18 cellular contexts compared by ENCODE assay signal in genomic region chr22:37516456-37516855, GRCh38. TPM values are rescaled to one million over a fixed set of nuclear protein-coding genes. Genes with fewer than 3 reads are reported as not detected.
DNase-seq lines count a peak whose midpoint lies in the region; ATAC-seq, FAIRE-seq and TF ChIP-seq lines count a peak whose summit lies in the region.
"Had no signal": no experiment of that assay in that cellular context is flagged by ENCODE, and none has a peak within 500 bp of the region (broad histone marks: within the 10 kb centered on the region; RNA-seq: fewer than 3 reads in every experiment).

No MANE protein-coding gene starts in this region.

- no peaks in the 10 kb centered on the region for H3K9me3 Mint-ChIP-seq in Caco-2 (ENCODE audit: unreplicated experiment)
- H3K9me3 Mint-ChIP-seq in neural crest cell = no peaks in the 10 kb centered on the region
- H3K9me3 Mint-ChIP-seq in nephron progenitor cell = peaks cover 3% of the 10 kb centered on the region
- H3K9me3 Mint-ChIP-seq: CD8-positive, alpha-beta T cell had no signal

- H3K4me1 Mint-ChIP-seq in Caco-2 (ENCODE audit: low read depth, unreplicated experiment) (peaks cover 15% of the 10 kb centered on the region), neural crest cell (peaks cover 32% of the 10 kb centered on the region), nephron progenitor cell (peaks cover 41% of the 10 kb centered on the region)

- no peak overlapping the region for H3K9ac ChIP-seq in K562 (ENCODE audit: insufficient read depth in 1 of 2, low read depth in 2 of 2, low read length in 2 of 2)

- POLR2A ChIA-PET in Caco-2 (lab: Charles Lee) = no interaction called here
- POLR2A ChIA-PET in HEK293 (lab: Yijun Ruan, JAX) = no interaction called here
- POLR2A ChIA-PET in K562 (lab: Yijun Ruan, JAX) = interaction anchor here (0.6 kb wide), 1 partner anchor 45 kb away, joined by 3 read pairs; no protein-coding TSS in a partner anchor

- no peak for FAIRE-seq in K562 (lab: Jason Lieb, UNC)
- FAIRE-seq: A549 had no signal

- TF ChIP-seq RAD21 in K562 (CRISPR knock-in tag; conservative IDR thresholded peaks at IDR 0.05 in 1 of 2, IDR thresholded peaks at IDR 0.05 in 1 of 2) = no peak

- 91% methylated on average over 1 of the region's 1 CpG for WGBS in K562 (ENCODE audit: insufficient coverage, low coverage, missing lambda C conversion rate)

- H3K4me2 ChIP-seq in K562 (ENCODE audit: insufficient read depth, low read length) = no peak overlapping the region
- H3K4me2 ChIP-seq: A549, GM23338 had no signal

- H4K20me1 ChIP-seq in K562 (replicated peaks; ENCODE audit: control insufficient read depth, insufficient read depth, low read length) = no peaks in the 10 kb centered on the region

- no peaks in the 10 kb centered on the region; the same call in 2 of the 3 replicates for H3K79me2 ChIP-seq in K562 (ENCODE audit: control insufficient read depth, insufficient read depth, low read length)

- H3K36me3 Mint-ChIP-seq in Caco-2 (ENCODE audit: insufficient read depth, unreplicated experiment) (peaks cover 30% of the 10 kb centered on the region), neural crest cell (ENCODE audit: low read depth) (no peaks in the 10 kb centered on the region), nephron progenitor cell (ENCODE audit: low read depth) (peaks cover 11% of the 10 kb centered on the region)
- H3K36me3 Mint-ChIP-seq: CD8-positive, alpha-beta T cell had no signal

- H3K27ac Mint-ChIP-seq in Caco-2 (ENCODE audit: unreplicated experiment) (no peak overlapping the region), neural crest cell (ENCODE audit: unreplicated experiment) (no peak overlapping the region), nephron progenitor cell (no peak overlapping the region)
- H3K27ac Mint-ChIP-seq: CD14-positive monocyte; CD8-positive, alpha-beta T cell; GM23338; H9 had no signal

- H3K4me3 Mint-ChIP-seq in Caco-2 (ENCODE audit: unreplicated experiment) = no peak overlapping the region
- peak overlapping the region; percentile 61 for H3K4me3 Mint-ChIP-seq in neural crest cell
- no peak overlapping the region for H3K4me3 Mint-ChIP-seq in nephron progenitor cell
- H3K4me3 Mint-ChIP-seq: CD8-positive, alpha-beta T cell; GM23338; H9 had no signal

- no peak for TF ChIP-seq EP300 in K562 (IDR thresholded peaks at IDR 0.05; ENCODE audit: low read length)

- intact Hi-C loops in Caco-2 (cut with micrococcal nuclease; ENCODE audit: unreplicated experiment) = no loop called here
- intact Hi-C loops in K562 (cut with micrococcal nuclease) = no loop called here

- TF ChIP-seq CTCF in Caco-2 (IDR thresholded peaks at IDR 0.05; ENCODE audit: insufficient read depth in 1 of 2, low read depth in 1 of 2, low read length in 1 of 2, severe bottlenecking in 1 of 2, unreplicated experiment in 1 of 2) (no peak), HEK293 (tag by site-specific recombination; IDR thresholded peaks at IDR 0.05) (no peak), K562 (IDR thresholded peaks at IDR 0.05 in 2 of 3, conservative IDR thresholded peaks at IDR 0.05 in 1 of 3; ENCODE audit: insufficient read depth in 2 of 3, low read depth in 1 of 3, low read length in 3 of 3) (no peak), neural crest cell (conservative IDR thresholded peaks at IDR 0.05) (no peak), nephron progenitor cell (IDR thresholded peaks at IDR 0.05) (no peak)

- peaks cover 27% of the 10 kb centered on the region for H3K4me1 ChIP-seq in Caco-2
- H3K4me1 ChIP-seq in HEK293 (ENCODE audit: control insufficient read depth, insufficient read depth, low read length) = peaks cover 11% of the 10 kb centered on the region
- peaks cover 23 to 34% of the 10 kb centered on the region in 2 experiments for H3K4me1 ChIP-seq in K562 (replicated peaks in 1 of 2; ENCODE audit: control insufficient read depth in 2 of 2, insufficient read depth in 2 of 2, low read length in 2 of 2)

- peaks cover 7% of the 10 kb centered on the region; the same call in 1 of the 2 replicates for H3K36me3 ChIP-seq in Caco-2 (ENCODE audit: control insufficient read depth, insufficient read depth, low read length)
- peaks cover 0 to 28% of the 10 kb centered on the region in 2 experiments; a peak in 2 of 3 replicates for H3K36me3 ChIP-seq in HEK293 (ENCODE audit: control insufficient read depth in 2 of 2, insufficient read depth in 1 of 2, low read length in 2 of 2)
- H3K36me3 ChIP-seq in K562 (ENCODE audit: control insufficient read depth, insufficient read depth, low read length) = peaks cover 11% of the 10 kb centered on the region; the same call in 2 of the 3 replicates

- ATAC-seq in K562 = no peak
- no peak for ATAC-seq in HG03342 (IDR thresholded peaks at IDR 0.05; ENCODE audit: unreplicated experiment)
- no peak for ATAC-seq in HG02642 (IDR thresholded peaks at IDR 0.05; ENCODE audit: poor library complexity, unreplicated experiment)
- ATAC-seq: A549; CD8-positive, alpha-beta T cell; GM23338 had no signal

- no peak for DNase-seq in Caco-2
- no peak for DNase-seq in K562 (ENCODE audit: extremely low read depth in 1 of 4, low spot score in 3 of 4)
- DNase-seq in neural crest cell (ENCODE audit: low read depth, low spot score) = no peak
- DNase-seq in nephron progenitor cell = no peak
- DNase-seq: CD8-positive, alpha-beta T cell; COR-L47; DND-41; GF-D8; H9; KBM-7 had no signal

- in situ Hi-C loops in K562 (cut with MboI) = no loop called here

- CTCF ChIA-PET in Caco-2 (lab: Charles Lee) (no interaction called here), HEK293 (lab: Yijun Ruan, JAX) (interaction anchor here (0.6 to 1.3 kb wide), 7 partner anchors 15 to 91 kb away, joined by 3 to 6 read pairs (median 3); no protein-coding TSS in a partner anchor), K562 (lab: Yijun Ruan, JAX; ENCODE audit: low intra/inter-chr PET ratio) (no interaction called here)

- H3K9me3 ChIP-seq in Caco-2 = no peaks in the 10 kb centered on the region
- no peaks in the 10 kb centered on the region for H3K9me3 ChIP-seq in HEK293 (ENCODE audit: control insufficient read depth, insufficient read depth, low read depth, low read length)
- H3K9me3 ChIP-seq in K562 (replicated peaks; ENCODE audit: control insufficient read depth, insufficient read depth, low read depth, low read length) = no peaks in the 10 kb centered on the region
- H3K9me3 ChIP-seq: A549 had no signal

- H3K4me3 ChIP-seq in Caco-2 (ENCODE audit: low read depth, low read length) (no peak overlapping the region), HEK293 (ENCODE audit: low read depth, low read length) (no peak overlapping the region), K562 (no peak overlapping the region)
- H3K4me3 ChIP-seq: A549, GM23338 had no signal

- H3K27me3 ChIP-seq in Caco-2 (replicated peaks; ENCODE audit: control insufficient read depth, insufficient read depth, low read length) (no peaks in the 10 kb centered on the region), K562 (ENCODE audit: control insufficient read depth in 2 of 2, insufficient read depth in 2 of 2, low read length in 2 of 2) (no peaks in the 10 kb centered on the region)

- no peaks in the 10 kb centered on the region for H3K27me3 Mint-ChIP-seq in Caco-2 (ENCODE audit: insufficient read depth, unreplicated experiment)
- H3K27me3 Mint-ChIP-seq in neural crest cell (ENCODE audit: low read depth) = peaks cover 32% of the 10 kb centered on the region
- H3K27me3 Mint-ChIP-seq in nephron progenitor cell (ENCODE audit: low read depth, poor library complexity) = peaks cover 29% of the 10 kb centered on the region

- TF ChIP-seq POLR2A in K562 (conservative IDR thresholded peaks at IDR 0.05) = no peak

- H2AFZ ChIP-seq in K562 (ENCODE audit: low read depth, low read length) = no peak overlapping the region
- H2AFZ ChIP-seq: GM23338 had no signal

- TSS peak; percentile 11 for BruUV-seq in Caco-2 (replicated peaks; lab: Mats Ljungman, UMichigan)
- BruUV-seq in K562 (replicated peaks; lab: Mats Ljungman, UMichigan) = no TSS peak

- H3K9me1 ChIP-seq in K562 (ENCODE audit: control insufficient read depth, insufficient read depth, low read length) = no peaks in the 10 kb centered on the region

- H3K27ac ChIP-seq in HEK293 (ENCODE audit: extremely low read depth, low read depth, low read length) (no peak overlapping the region), K562 (ENCODE audit: extremely low read depth, low read depth, low read length) (no peak overlapping the region)
- H3K27ac ChIP-seq: A549, HL-60 had no signal

RNA-seq across cellular contexts. Expression of gene CARD10, which starts 2.8 kb away (rescaled TPM):
- total RNA-seq in Caco-2 (2022) = 26.5 and 31.7 TPM in 2 replicates
- 5.4 and 20.1 TPM in 2 replicates for total RNA-seq in K562 (2011; cell fraction: chromatin; rRNA removed; ENCODE audit: low replicate concordance)
- 9.2 and 11.7 TPM in 2 replicates for total RNA-seq in K562 (2011; cell fraction: nucleolus; rRNA removed)
- 6.9 and 8.3 TPM in 2 replicates for total RNA-seq in K562 (2011; cell fraction: nucleoplasm; rRNA removed)
- total RNA-seq in K562 (2014; rRNA removed) = 4.2 and 4.4 TPM in 2 replicates
- 0.57 and 0.84 TPM in 2 replicates for total RNA-seq in K562 (2014; rRNA removed; fragmentation: Illumina TruSeq; extraction: Trizol)
- 1.6 TPM in 2 replicates for total RNA-seq in K562 (2015; rRNA removed; fragmentation: Illumina TruSeq; extraction: Trizol)
- 4.6 and 5.8 TPM in 2 replicates for total RNA-seq in K562 (2021)
- 3.0 and 4.2 TPM in 2 replicates for polyA plus RNA-seq in K562 (2011; rRNA removed)
- polyA plus RNA-seq in K562 (2011; cell fraction: cytosol; rRNA removed) = 4.8 and 9.8 TPM in 2 replicates
- 14.1 and 18.7 TPM in 2 replicates for polyA plus RNA-seq in K562 (2011; cell fraction: nucleus; rRNA removed)
- polyA plus RNA-seq in K562 (2012) = 2.4 and 4.6 TPM in 2 replicates
- polyA plus RNA-seq in K562 (2014; fragmentation: Illumina TruSeq; extraction: Trizol) = 1.5 and 3.2 TPM in 2 replicates
- under 1 TPM; 0.13 to 0.20 TPM for polyA plus RNA-seq in K562 (2014; fragmentation: Nextera tagmentation; extraction: Ambion mirVana)
- polyA plus RNA-seq in K562 (2014; rRNA removed) = 3.6 and 5.8 TPM in 2 replicates
- 1.2 and 1.3 TPM in 2 replicates for polyA minus RNA-seq in K562 (2011; rRNA and poly(A)+ RNA removed)
- 5.9 TPM in 2 replicates for polyA minus RNA-seq in K562 (2011; cell fraction: cytosol; rRNA and poly(A)+ RNA removed)
- polyA minus RNA-seq in K562 (2011; cell fraction: nucleus; rRNA and poly(A)+ RNA removed) = 4.6 and 4.7 TPM in 2 replicates
- total RNA-seq in neural crest cell = 7.0 and 7.3 TPM in 2 replicates
- polyA plus RNA-seq: CD14-positive monocyte had no signal

RNA-seq across cellular contexts. Expression of gene MFNG, which starts 30.3 kb away (rescaled TPM):
- 3.6 TPM in 2 replicates for total RNA-seq in Caco-2 (2022)
- 0.83 TPM in 1 of 2 replicates, not detected in the other for total RNA-seq in K562 (2011; cell fraction: chromatin; rRNA removed; ENCODE audit: low replicate concordance)
- total RNA-seq in K562 (2011; cell fraction: nucleolus; rRNA removed) = not detected in 2 replicates
- total RNA-seq in K562 (2011; cell fraction: nucleoplasm; rRNA removed) = not detected in 2 replicates
- 0.53 and 0.54 TPM in 2 replicates for total RNA-seq in K562 (2014; rRNA removed)
- 0.32 TPM in 1 of 2 replicates, not detected in the other for total RNA-seq in K562 (2014; rRNA removed; fragmentation: Illumina TruSeq; extraction: Trizol)
- total RNA-seq in K562 (2015; rRNA removed; fragmentation: Illumina TruSeq; extraction: Trizol) = 0.26 TPM in 1 of 2 replicates, not detected in the other
- 0.73 and 0.89 TPM in 2 replicates for total RNA-seq in K562 (2021)
- 0.08 and 0.38 TPM in 2 replicates for polyA plus RNA-seq in K562 (2011; rRNA removed)
- polyA plus RNA-seq in K562 (2011; cell fraction: cytosol; rRNA removed) = 0.18 and 1.2 TPM in 2 replicates
- 0.10 and 1.6 TPM in 2 replicates for polyA plus RNA-seq in K562 (2011; cell fraction: nucleus; rRNA removed)
- polyA plus RNA-seq in K562 (2012) = 0.10 and 0.86 TPM in 2 replicates
- 0.14 and 0.16 TPM in 2 replicates for polyA plus RNA-seq in K562 (2014; fragmentation: Illumina TruSeq; extraction: Trizol)
- polyA plus RNA-seq in K562 (2014; fragmentation: Nextera tagmentation; extraction: Ambion mirVana) = not detected
- 0.13 and 0.20 TPM in 2 replicates for polyA plus RNA-seq in K562 (2014; rRNA removed)
- 0.49 TPM in 1 of 2 replicates, not detected in the other for polyA minus RNA-seq in K562 (2011; rRNA and poly(A)+ RNA removed)
- polyA minus RNA-seq in K562 (2011; cell fraction: cytosol; rRNA and poly(A)+ RNA removed) = not detected in 2 replicates
- polyA minus RNA-seq in K562 (2011; cell fraction: nucleus; rRNA and poly(A)+ RNA removed) = not detected in 2 replicates
- 3.2 and 4.7 TPM in 2 replicates for total RNA-seq in neural crest cell
- polyA plus RNA-seq: BJ had no signal

RNA-seq across cellular contexts. Expression of gene CDC42EP1, which starts 43.8 kb away (rescaled TPM):
- total RNA-seq in Caco-2 (2022) = 75.0 and 76.1 TPM in 2 replicates
- total RNA-seq in K562 (2011; cell fraction: chromatin; rRNA removed; ENCODE audit: low replicate concordance) = 7.9 and 25.6 TPM in 2 replicates
- total RNA-seq in K562 (2011; cell fraction: nucleolus; rRNA removed) = 22.5 and 24.0 TPM in 2 replicates
- 13.4 and 14.2 TPM in 2 replicates for total RNA-seq in K562 (2011; cell fraction: nucleoplasm; rRNA removed)
- 29.0 and 41.6 TPM in 2 replicates for total RNA-seq in K562 (2014; rRNA removed)
- total RNA-seq in K562 (2014; rRNA removed; fragmentation: Illumina TruSeq; extraction: Trizol) = 2.7 and 3.2 TPM in 2 replicates
- total RNA-seq in K562 (2015; rRNA removed; fragmentation: Illumina TruSeq; extraction: Trizol) = 7.3 and 8.3 TPM in 2 replicates
- total RNA-seq in K562 (2021) = 62.8 and 70.2 TPM in 2 replicates
- 4.0 and 13.8 TPM in 2 replicates for polyA plus RNA-seq in K562 (2011; rRNA removed)
- 6.0 and 18.2 TPM in 2 replicates for polyA plus RNA-seq in K562 (2011; cell fraction: cytosol; rRNA removed)
- 9.9 and 15.1 TPM in 2 replicates for polyA plus RNA-seq in K562 (2011; cell fraction: nucleus; rRNA removed)
- polyA plus RNA-seq in K562 (2012) = 24.9 and 50.5 TPM in 2 replicates
- polyA plus RNA-seq in K562 (2014; fragmentation: Illumina TruSeq; extraction: Trizol) = 18.4 and 49.9 TPM in 2 replicates
- polyA plus RNA-seq in K562 (2014; fragmentation: Nextera tagmentation; extraction: Ambion mirVana) = under 1 TPM; 0.67 to 0.69 TPM
- 22.5 and 28.1 TPM in 2 replicates for polyA plus RNA-seq in K562 (2014; rRNA removed)
- 1.9 and 2.3 TPM in 2 replicates for polyA minus RNA-seq in K562 (2011; rRNA and poly(A)+ RNA removed)
- 12.7 and 21.9 TPM in 2 replicates for polyA minus RNA-seq in K562 (2011; cell fraction: cytosol; rRNA and poly(A)+ RNA removed)
- polyA minus RNA-seq in K562 (2011; cell fraction: nucleus; rRNA and poly(A)+ RNA removed) = 10.2 and 10.6 TPM in 2 replicates
- 22.6 and 26.1 TPM in 2 replicates for total RNA-seq in neural crest cell
- total RNA-seq: CD8-positive, alpha-beta T cell had no signal
